In the genomic region with DNA sequence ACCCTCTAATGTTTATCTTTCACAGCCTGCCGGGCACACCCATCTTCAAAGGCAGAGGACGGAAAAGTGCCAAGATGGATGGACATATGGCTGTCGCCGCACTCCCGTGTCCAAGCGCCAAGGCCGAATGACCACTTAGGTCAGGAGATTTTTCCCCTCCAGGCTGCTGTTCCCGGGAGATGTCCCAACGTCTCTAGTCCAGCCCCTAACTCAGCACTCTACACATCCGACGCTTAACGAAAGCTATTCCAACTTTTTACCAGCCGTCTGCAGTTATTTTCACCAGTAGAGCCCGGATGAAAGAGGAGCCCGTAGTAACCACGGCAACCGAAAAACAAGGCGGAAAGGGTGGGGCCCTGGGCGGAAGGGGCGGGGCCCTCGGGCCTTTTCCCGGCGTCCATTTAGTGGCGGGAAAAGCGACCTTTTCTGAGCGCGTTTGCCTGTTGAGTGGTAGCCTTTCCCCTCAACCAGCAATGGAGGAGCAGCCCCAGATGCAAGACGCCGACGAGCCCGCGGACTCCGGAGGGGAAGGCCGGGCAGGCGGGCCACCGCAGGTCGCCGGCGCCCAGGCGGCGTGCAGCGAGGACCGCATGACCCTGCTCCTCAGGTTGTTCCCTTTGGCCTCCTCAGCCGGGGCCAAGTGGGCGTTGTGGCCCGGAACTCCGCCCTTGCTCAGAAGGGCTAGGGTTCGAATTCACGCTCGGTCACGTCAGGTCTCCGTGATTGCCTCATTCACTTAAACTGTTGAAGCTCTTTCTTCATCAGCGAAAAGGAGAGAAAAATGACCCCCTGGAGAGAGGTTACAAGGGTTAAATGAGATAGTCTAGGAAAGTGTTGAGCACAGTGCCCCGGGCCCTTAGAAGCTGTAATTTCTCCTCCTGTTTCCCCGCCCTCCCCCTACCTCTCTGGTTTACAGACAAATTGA, we compare ENCODE assay signal across 8 cellular contexts. TPM values are rescaled to one million over a fixed set of nuclear protein-coding genes. Genes with fewer than 3 reads are reported as not detected.
A peak's percentile ranks its signal among the peaks of the same experiment; 100 is the strongest.
DNase-seq lines count a peak whose midpoint lies in the region; ATAC-seq and TF ChIP-seq lines count a peak whose summit lies in the region.

A gene with protein sequence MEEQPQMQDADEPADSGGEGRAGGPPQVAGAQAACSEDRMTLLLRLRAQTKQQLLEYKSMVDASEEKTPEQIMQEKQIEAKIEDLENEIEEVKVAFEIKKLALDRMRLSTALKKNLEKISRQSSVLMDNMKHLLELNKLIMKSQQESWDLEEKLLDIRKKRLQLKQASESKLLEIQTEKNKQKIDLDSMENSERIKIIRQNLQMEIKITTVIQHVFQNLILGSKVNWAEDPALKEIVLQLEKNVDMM (plus strand): TSS at position 422 of the 925 bp plus-strand sequence. CDS start 52 bp downstream, at position 474.

- H3K27me3 ChIP-seq in GM23338 (ENCODE audit: insufficient read depth) (no peaks in the 10 kb centered on the region), esophagus squamous epithelium (no peaks in the 10 kb centered on the region)

- no peak for TF ChIP-seq POLR2A in esophagus squamous epithelium (IDR thresholded peaks at IDR 0.05)

- H3K27ac ChIP-seq in GM23338 (ENCODE audit: low read depth) (peak within 1 kb of the TSS; percentile 94), esophagus squamous epithelium (peak within 1 kb of the TSS; percentile 75 to 85 (median 79))

- peak within 1 kb of the TSS; percentile 74 for H2AFZ ChIP-seq in GM23338

- peak; percentile 95 for ATAC-seq in GM23338
- peak; percentile 94 to 95 for ATAC-seq in activated T-cell treated with anti-CD3 and anti-CD28 coated beads, Interleukin-2, amount 50 U/mL, for 72 hours (replicated peaks in 1 of 2)

- H4K20me1 ChIP-seq in GM23338 (replicated peaks; ENCODE audit: insufficient read depth), result no peaks in the 10 kb centered on the region

- H3K36me3 Mint-ChIP-seq in GM23338 (ENCODE audit: low read depth), result peaks cover 23% of the 10 kb centered on the region
- H3K36me3 Mint-ChIP-seq in activated T-cell treated with anti-CD3 and anti-CD28 coated beads, Interleukin-2, amount 50 U/mL, for 72 hours (ENCODE audit: insufficient read depth in 2 of 2), result peaks cover 0 to 6% of the 10 kb centered on the region in 2 donors

- peaks cover 10% of the 10 kb centered on the region for H3K27me3 Mint-ChIP-seq in GM23338 (ENCODE audit: insufficient read depth, low read depth, poor library complexity)
- no peaks in the 10 kb centered on the region for H3K27me3 Mint-ChIP-seq in activated T-cell treated with anti-CD3 and anti-CD28 coated beads, Interleukin-2, amount 50 U/mL, for 72 hours (ENCODE audit: low read depth)

- peak within 1 kb of the TSS; percentile 99 for H3K27ac Mint-ChIP-seq in GM23338
- H3K27ac Mint-ChIP-seq in activated T-cell treated with anti-CD3 and anti-CD28 coated beads, Interleukin-2, amount 50 U/mL, for 72 hours, result peak within 1 kb of the TSS; percentile 98

- no peaks in the 10 kb centered on the region for H3K4me1 ChIP-seq in GM23338 (ENCODE audit: insufficient read depth)
- H3K4me1 ChIP-seq in esophagus squamous epithelium, result peaks cover 7 to 20% (median 15%) of the 10 kb centered on the region in 3 donors

- H3K4me2 ChIP-seq in GM23338, result peak within 1 kb of the TSS; percentile 82

- 0 to 1% methylated on average over 18 to 30 of the region's 55 CpGs for WGBS in esophagus squamous epithelium, 2 donors

- DNase-seq in Daoy (ENCODE audit: low read depth) (peak; percentile 94), GM23338 (ENCODE audit: low spot score) (peak; percentile 96), Kasumi-1 (lab: John Stamatoyannopoulos, UW) (peak; percentile 88 to 92), RKO (ENCODE audit: low spot score) (peak; percentile 92), esophagus squamous epithelium (lab: John Stamatoyannopoulos, UW) (peak; percentile 19), myocyte (ENCODE audit: low read depth) (peak; percentile 94)
- DNase-seq in activated T-cell treated with anti-CD3 and anti-CD28 coated beads, Interleukin-2, amount 50 U/mL, for 72 hours, result peak; percentile 93 to 95
- peak; percentile 84 to 90 for DNase-seq in stimulated activated CD8-positive, alpha-beta memory T cell treated with anti-CD3 and anti-CD28 coated beads, Interleukin-7, amount 100 ng/mL, for 48 hours (ENCODE audit: extremely low read depth in 1 of 2, low read depth in 1 of 2)

- no peaks in the 10 kb centered on the region for H3K9me3 ChIP-seq in esophagus squamous epithelium

- TF ChIP-seq CTCF in GM23338 (conservative IDR thresholded peaks at IDR 0.05; ENCODE audit: low read depth in 2 of 2) (no peak), esophagus squamous epithelium (IDR thresholded peaks at IDR 0.05) (no peak)

- no peaks in the 10 kb centered on the region; the same call in 1 of the 3 replicates for H3K4me1 Mint-ChIP-seq in GM23338
- H3K4me1 Mint-ChIP-seq in activated T-cell treated with anti-CD3 and anti-CD28 coated beads, Interleukin-2, amount 50 U/mL, for 72 hours (ENCODE audit: low read depth), result peaks cover 21% of the 10 kb centered on the region

- peak within 1 kb of the TSS; percentile 98 for H3K4me3 Mint-ChIP-seq in GM23338
- H3K4me3 Mint-ChIP-seq in activated T-cell treated with anti-CD3 and anti-CD28 coated beads, Interleukin-2, amount 50 U/mL, for 72 hours, result peak within 1 kb of the TSS; percentile 95 to 98

- peaks cover 25% of the 10 kb centered on the region; the same call in 1 of the 2 replicates for H3K36me3 ChIP-seq in GM23338 (ENCODE audit: insufficient read depth)
- H3K36me3 ChIP-seq in esophagus squamous epithelium, result no peaks in the 10 kb centered on the region

- H3K9me2 ChIP-seq in GM23338 (ENCODE audit: insufficient read depth), result no peaks in the 10 kb centered on the region

- intact Hi-C loops in esophagus squamous epithelium (cut with DNase I), result no loop called here

- H3F3A ChIP-seq in GM23338 (replicated peaks; ENCODE audit: low read depth), result no peaks in the 10 kb centered on the region

- H3K4me3 ChIP-seq in GM23338 (peak within 1 kb of the TSS; percentile 66), esophagus squamous epithelium (peak within 1 kb of the TSS; percentile 53 to 92 (median 63))

- no peaks in the 10 kb centered on the region; the same call in 2 of the 3 replicates for H3K9me3 Mint-ChIP-seq in GM23338
- H3K9me3 Mint-ChIP-seq in activated T-cell treated with anti-CD3 and anti-CD28 coated beads, Interleukin-2, amount 50 U/mL, for 72 hours, result no peaks in the 10 kb centered on the region

- peaks cover 11% of the 10 kb centered on the region; the same call in 1 of the 2 replicates for H3K79me2 ChIP-seq in GM23338 (replicated peaks; ENCODE audit: insufficient read depth)

TF ChIP-seq in GM23338, 12 proteins besides CTCF, POLR2A, EP300 and RAD21:
- TF ChIP-seq JUNB (IDR thresholded peaks at IDR 0.05; ENCODE audit: unreplicated experiment) (no peak), EZH2phosphoT487 (IDR thresholded peaks at IDR 0.05; ENCODE audit: unreplicated experiment) (no peak), NANOG (IDR thresholded peaks at IDR 0.05; ENCODE audit: borderline replicate concordance) (no peak), ZNF114 (CRISPR knock-in tag; IDR thresholded peaks at IDR 0.05) (0 out of 2 replicates have a peak, but pooled peaks have one; percentile 31), POLR2AphosphoS5 (IDR thresholded peaks at IDR 0.05; ENCODE audit: low read depth) (peak; percentile 91), CREB1 (CRISPR knock-in tag; IDR thresholded peaks at IDR 0.05; ENCODE audit: low read depth) (no peak)
- TF ChIP-seq, protein P1, sequence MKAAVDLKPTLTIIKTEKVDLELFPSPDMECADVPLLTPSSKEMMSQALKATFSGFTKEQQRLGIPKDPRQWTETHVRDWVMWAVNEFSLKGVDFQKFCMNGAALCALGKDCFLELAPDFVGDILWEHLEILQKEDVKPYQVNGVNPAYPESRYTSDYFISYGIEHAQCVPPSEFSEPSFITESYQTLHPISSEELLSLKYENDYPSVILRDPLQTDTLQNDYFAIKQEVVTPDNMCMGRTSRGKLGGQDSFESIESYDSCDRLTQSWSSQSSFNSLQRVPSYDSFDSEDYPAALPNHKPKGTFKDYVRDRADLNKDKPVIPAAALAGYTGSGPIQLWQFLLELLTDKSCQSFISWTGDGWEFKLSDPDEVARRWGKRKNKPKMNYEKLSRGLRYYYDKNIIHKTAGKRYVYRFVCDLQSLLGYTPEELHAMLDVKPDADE (IDR thresholded peaks at IDR 0.05), result 0 out of 2 replicates have a peak, but pooled peaks have one; percentile 33
TF ChIP-seq in GM23338: peak in this region for 3.

RNA-seq across cellular contexts. Expression of the gene that starts here (rescaled TPM):
- total RNA-seq in Daoy (2014; rRNA removed; shearing (Covaris generic)), result 65.7 and 66.2 TPM in 2 replicates
- 95.1 and 99.4 TPM in 2 replicates for total RNA-seq in GM23338 (2014; rRNA removed; shearing (Covaris generic))
- 102 and 107 TPM in 2 replicates for polyA plus RNA-seq in GM23338 (2016; fragmentation: Nextera tagmentation; extraction: Ambion mirVana)
- 10 to 100 TPM; 47.3 to 49.6 TPM for total RNA-seq in activated T-cell treated with anti-CD3 and anti-CD28 coated beads, Interleukin-2, amount 50 U/mL, for 72 hours
- total RNA-seq in esophagus squamous epithelium (10 to 100 TPM in 1 of 4 donors, 1 to 10 TPM in 3; 4.8 to 10.4 (median 9.0) TPM), myocyte (6.5 and 8.3 TPM in 2 replicates)
- polyA plus RNA-seq in myocyte (2012), result 4.3 TPM

Comparison
In these comparisons a context has a peak if more than half of its experiments do, and no peak if none do; other contexts are left out.
1. Peak in every context shown above with its lines: DNase-seq, ATAC-seq, H3K4me3 ChIP-seq and H3K27ac ChIP-seq.
2. DNase-seq: peak in every context shown above with its lines; median percentile 96 in GM23338; 94 in Daoy; 94 in activated T-cell treated with anti-CD3 and anti-CD28 coated beads, Interleukin-2, amount 50 U/mL, for 72 hours; 94 in myocyte; 92 in RKO; 90 in Kasumi-1; 87 in stimulated activated CD8-positive, alpha-beta memory T cell treated with anti-CD3 and anti-CD28 coated beads, Interleukin-7, amount 100 ng/mL, for 48 hours; 19 in esophagus squamous epithelium.